In genomic region chr1:4687943-4688342, GRCh38 we compare ENCODE assay signal across 22 cellular contexts. TPM values are rescaled to one million over a fixed set of nuclear protein-coding genes. Genes with fewer than 3 reads are reported as not detected.
"Had no signal": no experiment of that assay in that cellular context is flagged by ENCODE, and none has a peak within 500 bp of the region (broad histone marks: within the 10 kb centered on the region; RNA-seq: fewer than 3 reads in every experiment).

No MANE protein-coding gene starts in this region.

- H3K27me3 ChIP-seq: MG63 had no signal

- H3K9ac ChIP-seq: SK-N-SH had no signal

- H3K4me2 ChIP-seq: SK-N-SH had no signal

- H3K36me3 ChIP-seq: MG63 had no signal

- DNase-seq: Karpas-422, KG1, MG63, NCI-H1092, NCI-H1105 treated with DMSO at 0.1 percent for 48 hours, NCI-H1417 treated with DMSO at 0.1 percent for 48 hours, NCI-H146, NCI-H187, NCI-H2029, NCI-H2081 treated with DMSO at 0.1 percent for 48 hours, NCI-H2171, NCI-H226, NCI-H446, NCI-H510A, NCI-H524 treated with DMSO at 0.1 percent for 48 hours, NCI-H69, NCI-H774, RPMI8226, SHP77, SK-N-SH had no signal

- H3K9me3 ChIP-seq: MG63, SK-N-SH had no signal

- H3K4me3 ChIP-seq: MG63 had no signal

RNA-seq across cellular contexts. Expression of gene AJAP1, which starts 33.5 kb away (rescaled TPM):
- total RNA-seq: HT-29, SK-MEL-5 had no signal
- polyA plus RNA-seq: SK-N-SH had no signal
